8 cellular contexts compared by ENCODE assay signal in genomic region chr9:34701023-34701768, GRCh38. TPM values are rescaled to one million over a fixed set of nuclear protein-coding genes. Genes with fewer than 3 reads are reported as not detected.
DNase-seq lines count a peak whose midpoint lies in the region; ATAC-seq and TF ChIP-seq lines count a peak whose summit lies in the region.

No MANE protein-coding gene starts in this region.

- H3K9me3 Mint-ChIP-seq in activated T-helper 17 cell treated with anti-CD3 and anti-CD28 coated beads, Interleukin-2, amount 50 U/mL, for 72 hours = no peaks in the 10 kb centered on the region
- no peaks in the 10 kb centered on the region for H3K9me3 Mint-ChIP-seq in naive thymus-derived CD4-positive, alpha-beta T cell

- H3K4me3 Mint-ChIP-seq in activated T-helper 17 cell treated with anti-CD3 and anti-CD28 coated beads, Interleukin-2, amount 50 U/mL, for 72 hours = peak overlapping the region; percentile 80
- peak overlapping the region; percentile 36 to 91 (median 69) for H3K4me3 Mint-ChIP-seq in naive thymus-derived CD4-positive, alpha-beta T cell

- no peaks in the 10 kb centered on the region for H3K79me2 ChIP-seq in PC-3 (ENCODE audit: low read length)

- no peak overlapping the region for H3K27ac ChIP-seq in PC-3 (ENCODE audit: low read length)
- no peak overlapping the region for H3K27ac ChIP-seq in naive thymus-derived CD4-positive, alpha-beta T cell (ENCODE audit: low read depth, low read length)

- ATAC-seq in PC-3 (peak; percentile 81), HG03135 (IDR thresholded peaks at IDR 0.05; ENCODE audit: unreplicated experiment) (no peak)
- peak; percentile 88 for ATAC-seq in activated T-helper 17 cell treated with anti-CD3 and anti-CD28 coated beads, Interleukin-2, amount 50 U/mL, for 72 hours (replicated peaks)
- ATAC-seq in naive thymus-derived CD4-positive, alpha-beta T cell = peak; percentile 90

- H3K27me3 Mint-ChIP-seq in activated T-helper 17 cell treated with anti-CD3 and anti-CD28 coated beads, Interleukin-2, amount 50 U/mL, for 72 hours = no peaks in the 10 kb centered on the region
- peaks cover 0 to 17% (median 0%) of the 10 kb centered on the region in 5 donors for H3K27me3 Mint-ChIP-seq in naive thymus-derived CD4-positive, alpha-beta T cell

- peak overlapping the region; percentile 96 for H2AFZ ChIP-seq in PC-3 (ENCODE audit: low read length)

- POLR2A ChIA-PET in PC-3 (lab: Charles Lee; ENCODE audit: unreplicated experiment) = no interaction called here
- POLR2A ChIA-PET in naive thymus-derived CD4-positive, alpha-beta T cell (lab: Charles Lee) = interaction anchor here (1.6 kb wide), 1 partner anchor 54 kb away, joined by 4 read pairs; the partner anchor contains the start of gene GALT

- intact Hi-C loops in PC-3 (cut with micrococcal nuclease) = loop anchor here (5.0 kb wide), 1 partner anchor 46 kb away; no protein-coding TSS in a partner anchor
- intact Hi-C loops in naive thymus-derived CD4-positive, alpha-beta T cell (cut with micrococcal nuclease) = loop anchor here in 1 of 2 donors (1.0 to 10.0 kb wide), 4 partner anchors 64 to 776 kb away; partner anchors contain the start of genes DNAJB5 and SIGMAR1

- no peaks in the 10 kb centered on the region for H3K36me3 Mint-ChIP-seq in activated T-helper 17 cell treated with anti-CD3 and anti-CD28 coated beads, Interleukin-2, amount 50 U/mL, for 72 hours (ENCODE audit: low read depth)
- no peaks in the 10 kb centered on the region for H3K36me3 Mint-ChIP-seq in naive thymus-derived CD4-positive, alpha-beta T cell

- TF ChIP-seq CTCF in PC-3 (conservative IDR thresholded peaks at IDR 0.05; ENCODE audit: low read depth, low read length) (peak; percentile 78), fibroblast of pulmonary artery (IDR thresholded peaks at IDR 0.05; ENCODE audit: low read length, missing control alignments) (peak; percentile 67)

- no peaks in the 10 kb centered on the region for H4K20me1 ChIP-seq in PC-3 (ENCODE audit: low read length)

- DNase-seq in ELF-1 (ENCODE audit: low read depth, low spot score) = peak; percentile 89
- DNase-seq in HT-29 (ENCODE audit: low spot score) = peak; percentile 44
- DNase-seq in PC-3 = peak; percentile 48
- DNase-seq in fibroblast of pulmonary artery (ENCODE audit: low read depth) = peak; percentile 60
- peak; percentile 49 to 87 (median 75) for DNase-seq in naive thymus-derived CD4-positive, alpha-beta T cell
- peak; percentile 49 to 64 for DNase-seq in stimulated activated CD8-positive, alpha-beta memory T cell treated with anti-CD3 and anti-CD28 coated beads, Interleukin-7, amount 100 ng/mL, for 4 hours (ENCODE audit: low read depth in 2 of 2)

- no peak overlapping the region for H3K9ac ChIP-seq in PC-3 (ENCODE audit: low read length)

- peak overlapping the region; percentile 85 for H3K4me2 ChIP-seq in PC-3 (ENCODE audit: low read length)

- no TSS peak for BruUV-seq in PC-3 (replicated peaks; lab: Mats Ljungman, UMichigan)

- no peaks in the 10 kb centered on the region for H3F3A ChIP-seq in PC-3 (ENCODE audit: low read length, unreplicated experiment)

- peak overlapping the region; percentile 65 for H3K4me3 ChIP-seq in PC-3 (ENCODE audit: low read length)
- H3K4me3 ChIP-seq in fibroblast of pulmonary artery (replicated peaks; ENCODE audit: low read depth, low read length) = peak overlapping the region; percentile 60
- peak overlapping the region; percentile 61 for H3K4me3 ChIP-seq in naive thymus-derived CD4-positive, alpha-beta T cell (ENCODE audit: low read length)

- CTCF ChIA-PET in PC-3 (lab: Charles Lee) = no interaction called here
- CTCF ChIA-PET in naive thymus-derived CD4-positive, alpha-beta T cell (lab: Charles Lee) = interaction anchor here (0.9 to 2.4 kb wide), 4 partner anchors 36 to 370 kb away, joined by 3 to 11 read pairs (median 5); partner anchors contain the start of genes GALT and SIGMAR1

- no peaks in the 10 kb centered on the region for H3K4me1 ChIP-seq in PC-3 (ENCODE audit: insufficient read depth, low read length)
- H3K4me1 ChIP-seq in naive thymus-derived CD4-positive, alpha-beta T cell (ENCODE audit: control insufficient read depth in 2 of 2, insufficient read depth in 2 of 2, low read length in 2 of 2) = no peaks in the 10 kb centered on the region

- no peaks in the 10 kb centered on the region for H3K9me2 ChIP-seq in PC-3 (replicated peaks; ENCODE audit: low read length)

- H3K27ac Mint-ChIP-seq in activated T-helper 17 cell treated with anti-CD3 and anti-CD28 coated beads, Interleukin-2, amount 50 U/mL, for 72 hours = no peak overlapping the region
- H3K27ac Mint-ChIP-seq in naive thymus-derived CD4-positive, alpha-beta T cell = no peak overlapping the region

- no peaks in the 10 kb centered on the region; the same call in 1 of the 2 replicates for H3K27me3 ChIP-seq in PC-3 (ENCODE audit: low read length)
- H3K27me3 ChIP-seq in naive thymus-derived CD4-positive, alpha-beta T cell (ENCODE audit: control insufficient read depth in 2 of 2, insufficient read depth in 2 of 2, low read length in 2 of 2) = no peaks in the 10 kb centered on the region

- peaks cover 9% of the 10 kb centered on the region for H3K4me1 Mint-ChIP-seq in activated T-helper 17 cell treated with anti-CD3 and anti-CD28 coated beads, Interleukin-2, amount 50 U/mL, for 72 hours
- H3K4me1 Mint-ChIP-seq in naive thymus-derived CD4-positive, alpha-beta T cell = peaks cover 5 to 9% (median 6%) of the 10 kb centered on the region in 7 donors

- H3K36me3 ChIP-seq in PC-3 (ENCODE audit: low read depth, low read length) = no peaks in the 10 kb centered on the region
- no peaks in the 10 kb centered on the region for H3K36me3 ChIP-seq in naive thymus-derived CD4-positive, alpha-beta T cell (ENCODE audit: control insufficient read depth in 2 of 3, insufficient read depth in 3 of 3, low read length in 3 of 3)

- H3K9me3 ChIP-seq in PC-3 (ENCODE audit: low read length) = no peaks in the 10 kb centered on the region
- no peaks in the 10 kb centered on the region for H3K9me3 ChIP-seq in naive thymus-derived CD4-positive, alpha-beta T cell (ENCODE audit: control insufficient read depth in 2 of 3, low read length in 3 of 3)

RNA-seq across cellular contexts. Expression of gene CCL21, which starts 8.7 kb away (rescaled TPM):
- total RNA-seq in HT-29 (2014; rRNA removed; shearing (Covaris generic)) = not detected in 2 replicates
- not detected in 2 replicates for total RNA-seq in PC-3 (2014; rRNA removed)
- total RNA-seq in activated T-helper 17 cell treated with anti-CD3 and anti-CD28 coated beads, Interleukin-2, amount 50 U/mL, for 72 hours = not detected
- not detected for total RNA-seq in naive thymus-derived CD4-positive, alpha-beta T cell
- polyA plus RNA-seq in naive thymus-derived CD4-positive, alpha-beta T cell = not detected

RNA-seq across cellular contexts. Expression of gene CCL19, which starts 10.1 kb away (rescaled TPM):
- total RNA-seq in HT-29 (2014; rRNA removed; shearing (Covaris generic)) = not detected in 2 replicates
- total RNA-seq in PC-3 (2014; rRNA removed) = not detected in 2 replicates
- not detected for total RNA-seq in activated T-helper 17 cell treated with anti-CD3 and anti-CD28 coated beads, Interleukin-2, amount 50 U/mL, for 72 hours
- total RNA-seq in naive thymus-derived CD4-positive, alpha-beta T cell = not detected
- not detected for polyA plus RNA-seq in naive thymus-derived CD4-positive, alpha-beta T cell

RNA-seq across cellular contexts. Expression of gene CCL27, which starts 38.7 kb away (rescaled TPM):
- not detected in 2 replicates for total RNA-seq in HT-29 (2014; rRNA removed; shearing (Covaris generic))
- total RNA-seq in PC-3 (2014; rRNA removed) = not detected in 2 replicates
- 1 to 10 TPM in 1 of 2 donors, under 1 TPM in 1; 0.78 to 1.6 TPM for total RNA-seq in activated T-helper 17 cell treated with anti-CD3 and anti-CD28 coated beads, Interleukin-2, amount 50 U/mL, for 72 hours
- not detected for total RNA-seq in naive thymus-derived CD4-positive, alpha-beta T cell
- not detected for polyA plus RNA-seq in naive thymus-derived CD4-positive, alpha-beta T cell

RNA-seq across cellular contexts. Expression of gene IL11RA, which starts 49.2 kb away (rescaled TPM):
- total RNA-seq in HT-29 (2014; rRNA removed; shearing (Covaris generic)) = 1.7 and 4.7 TPM in 2 replicates
- total RNA-seq in PC-3 (2014; rRNA removed) = 8.3 and 8.7 TPM in 2 replicates
- 10 to 100 TPM; 30.4 to 48.9 TPM for total RNA-seq in activated T-helper 17 cell treated with anti-CD3 and anti-CD28 coated beads, Interleukin-2, amount 50 U/mL, for 72 hours
- total RNA-seq in naive thymus-derived CD4-positive, alpha-beta T cell = 100 to 1,000 TPM in 4 of 5 experiments, 10 to 100 TPM in 1; 81.7 to 185 (median 144) TPM
- 1 to 10 TPM; 8.5 to 8.6 TPM for polyA plus RNA-seq in naive thymus-derived CD4-positive, alpha-beta T cell

RNA-seq across cellular contexts. Expression of gene GALT, which starts 54.7 kb away (rescaled TPM):
- total RNA-seq in HT-29 (2014; rRNA removed; shearing (Covaris generic)) = 25.5 and 32.8 TPM in 2 replicates
- total RNA-seq in PC-3 (2014; rRNA removed) = 7.6 and 9.8 TPM in 2 replicates
- total RNA-seq in activated T-helper 17 cell treated with anti-CD3 and anti-CD28 coated beads, Interleukin-2, amount 50 U/mL, for 72 hours = 10 to 100 TPM; 48.3 to 66.7 TPM
- total RNA-seq in naive thymus-derived CD4-positive, alpha-beta T cell = 100 to 1,000 TPM; 126 to 217 (median 162) TPM
- polyA plus RNA-seq in naive thymus-derived CD4-positive, alpha-beta T cell = 10 to 100 TPM; 57.6 to 59.1 TPM
